ENCODE assay signal across 18 cellular contexts in genomic region chr7:2859952-2860351, GRCh38. TPM values are rescaled to one million over a fixed set of nuclear protein-coding genes. Genes with fewer than 3 reads are reported as not detected.
DNase-seq lines count a peak whose midpoint lies in the region; ATAC-seq, FAIRE-seq and TF ChIP-seq lines count a peak whose summit lies in the region.
"Had no signal": no experiment of that assay in that cellular context is flagged by ENCODE, and none has a peak within 500 bp of the region (broad histone marks: within the 10 kb centered on the region; RNA-seq: fewer than 3 reads in every experiment).

No MANE protein-coding gene starts in this region.

- no peaks in the 10 kb centered on the region for H3K9me3 Mint-ChIP-seq in dendritic cell treated with granulocyte-macrophage colony-stimulating factor and Interleukin-4, amounts not matched to agents 40 ng/mL and 50 ng/mL, for 4 days

- FAIRE-seq in HepG2 (lab: Jason Lieb, UNC) = no peak
- peak; percentile 91 for FAIRE-seq in urothelium cell line (lab: Jason Lieb, UNC)
- FAIRE-seq: D721Med, GM12891 had no signal

- H3K4me3 Mint-ChIP-seq in dendritic cell treated with granulocyte-macrophage colony-stimulating factor and Interleukin-4, amounts not matched to agents 40 ng/mL and 50 ng/mL, for 4 days = no peak overlapping the region
- H3K4me3 Mint-ChIP-seq: CD4-positive, alpha-beta memory T cell had no signal

- no peaks in the 10 kb centered on the region for H4K20me1 ChIP-seq in HepG2 (ENCODE audit: insufficient read depth, low read length)

- TF ChIP-seq EP300 in HepG2 (IDR thresholded peaks at IDR 0.05; ENCODE audit: low read depth in 2 of 2, low read length in 2 of 2) (no peak), HepG2 (CRISPR knock-in tag; IDR thresholded peaks at IDR 0.05; ENCODE audit: borderline replicate concordance) (no peak)

- peaks cover 33% of the 10 kb centered on the region for H3K4me1 Mint-ChIP-seq in dendritic cell treated with granulocyte-macrophage colony-stimulating factor and Interleukin-4, amounts not matched to agents 40 ng/mL and 50 ng/mL, for 4 days (ENCODE audit: low read depth)

- CTCF ChIA-PET in HepG2 (lab: Yijun Ruan, JAX; ENCODE audit: low intra/inter-chr PET ratio, low total read pairs) = no interaction called here

- peak overlapping the region in 1 of 3 experiments; percentile 11; a peak in 1 of 6 replicates for H3K4me3 ChIP-seq in HepG2 (replicated peaks in 1 of 3; ENCODE audit: insufficient read depth in 1 of 3, low read depth in 2 of 3, low read length in 3 of 3)
- no peak overlapping the region for H3K4me3 ChIP-seq in right lobe of liver
- H3K4me3 ChIP-seq in prostate gland = no peak overlapping the region
- H3K4me3 ChIP-seq: SK-N-MC had no signal

- H3K36me3 ChIP-seq in HepG2 (replicated peaks in 1 of 2; ENCODE audit: control insufficient read depth in 1 of 2, insufficient read depth in 2 of 2, low read length in 2 of 2) (no peaks in the 10 kb centered on the region), right lobe of liver (no peaks in the 10 kb centered on the region), prostate gland (no peaks in the 10 kb centered on the region)

- H3K4me1 ChIP-seq in HepG2 (ENCODE audit: insufficient read depth, low read length) = peaks cover 75% of the 10 kb centered on the region
- H3K4me1 ChIP-seq in right lobe of liver = no peaks in the 10 kb centered on the region
- no peaks in the 10 kb centered on the region for H3K4me1 ChIP-seq in prostate gland (replicated peaks)

- TF ChIP-seq POLR2A in HepG2 (IDR thresholded peaks at IDR 0.05; ENCODE audit: insufficient read depth in 1 of 2, low read depth in 2 of 2, low read length in 2 of 2) (no peak), right lobe of liver (IDR thresholded peaks at IDR 0.05) (no peak), prostate gland (IDR thresholded peaks at IDR 0.05) (no peak)

- DNase-seq in HepG2 (ENCODE audit: low spot score) (no peak), right lobe of liver (no peak), prostate gland (ENCODE audit: low spot score) (no peak), urothelium cell line (ENCODE audit: low spot score) (no peak), GM13977 (ENCODE audit: low spot score) (no peak), NCI-H1694 treated with DMSO at 0.1 percent for 48 hours (lab: John Stamatoyannopoulos, UW) (no peak)
- DNase-seq: CD4-positive, alpha-beta memory T cell; HCEC 1CT; NCI-H187; NCI-H2107; NCI-H510A; OCI-M1; SHP77 had no signal

- no TSS peak for BruUV-seq in HepG2 (replicated peaks; lab: Mats Ljungman, UMichigan)

- intact Hi-C loops in HepG2 (cut with micrococcal nuclease; ENCODE audit: unreplicated experiment) = loop anchor here (5.0 to 10.0 kb wide), 2 partner anchors 58 to 1035 kb away; no protein-coding TSS in a partner anchor
- intact Hi-C loops in right lobe of liver (cut with DNase I) = no loop called here
- intact Hi-C loops in dendritic cell treated with granulocyte-macrophage colony-stimulating factor and Interleukin-4, amounts not matched to agents 40 ng/mL and 50 ng/mL, for 4 days (cut with micrococcal nuclease) = loop anchor here (10.0 kb wide), 1 partner anchor 445 kb away; the partner anchor contains the start of gene SDK1
- intact Hi-C loops in prostate gland (cut with DNase I) = loop anchor here (10.0 kb wide), 2 partner anchors 285 to 295 kb away; no protein-coding TSS in a partner anchor

- H3K27ac ChIP-seq in HepG2 (ENCODE audit: extremely low read length, insufficient read depth, low read length) (peak overlapping the region; percentile 46), right lobe of liver (no peak overlapping the region), prostate gland (peak overlapping the region; percentile 23 to 29)
- H3K27ac ChIP-seq: SK-N-MC had no signal

- TF ChIP-seq RAD21 in HepG2 (CRISPR knock-in tag; IDR thresholded peaks at IDR 0.05) = no peak

- H3K9me3 ChIP-seq in HepG2 (ENCODE audit: low read length) (no peaks in the 10 kb centered on the region), right lobe of liver (no peaks in the 10 kb centered on the region), prostate gland (no peaks in the 10 kb centered on the region)

- H3K36me3 Mint-ChIP-seq in dendritic cell treated with granulocyte-macrophage colony-stimulating factor and Interleukin-4, amounts not matched to agents 40 ng/mL and 50 ng/mL, for 4 days (ENCODE audit: low read depth) = no peaks in the 10 kb centered on the region

- in situ Hi-C loops in HepG2 (cut with HindIII; ENCODE audit: extremely low pct_ligation_motif_present, low pct_unique_long_range_greater_than_20kb) = no loop called here
- in situ Hi-C loops in GM13977 (cut with MboI; ENCODE audit: low pct_unique_long_range_greater_than_20kb, low sequenced_read_pairs, unreplicated experiment) = no loop called here

- ATAC-seq in HepG2 (no peak), right lobe of liver (no peak), GM19328 (IDR thresholded peaks at IDR 0.05; ENCODE audit: unreplicated experiment) (no peak)

- H3K27ac Mint-ChIP-seq in dendritic cell treated with granulocyte-macrophage colony-stimulating factor and Interleukin-4, amounts not matched to agents 40 ng/mL and 50 ng/mL, for 4 days = peak overlapping the region; percentile 30

- peak overlapping the region; percentile 71; the same call in 1 of the 2 replicates for H3K4me2 ChIP-seq in HepG2 (ENCODE audit: low read depth, low read length)

- no peak overlapping the region for H2AFZ ChIP-seq in HepG2 (ENCODE audit: low read length)

- H3K9ac ChIP-seq in HepG2 (ENCODE audit: insufficient read depth, low read depth, low read length) = peak overlapping the region; percentile 55; the same call in 1 of the 2 replicates

- WGBS in HepG2 (ENCODE audit: low lambda C conversion rate) = 80% methylated on average over 6 of the region's 6 CpGs
- 77% methylated on average over 5 of the region's 6 CpGs for WGBS in right lobe of liver (ENCODE audit: insufficient coverage, low coverage, low lambda C conversion rate, missing lambda C conversion rate)
- WGBS in prostate gland = 72% methylated on average over 6 of the region's 6 CpGs

- POLR2A ChIA-PET in HepG2 (lab: Yijun Ruan, JAX) = interaction anchor here (1.3 to 1.7 kb wide), 2 partner anchors 56 to 102 kb away, joined by 5 to 8 read pairs; no protein-coding TSS in a partner anchor

- H3K27me3 ChIP-seq in HepG2 (ENCODE audit: control insufficient read depth in 1 of 2, insufficient read depth in 2 of 2, low read length in 2 of 2) (no peaks in the 10 kb centered on the region), right lobe of liver (no peaks in the 10 kb centered on the region), prostate gland (replicated peaks; ENCODE audit: insufficient read depth) (no peaks in the 10 kb centered on the region)

- peaks cover 27% of the 10 kb centered on the region for H3K27me3 Mint-ChIP-seq in dendritic cell treated with granulocyte-macrophage colony-stimulating factor and Interleukin-4, amounts not matched to agents 40 ng/mL and 50 ng/mL, for 4 days
- H3K27me3 Mint-ChIP-seq: CD4-positive, alpha-beta memory T cell had no signal

- TF ChIP-seq CTCF in HepG2 (CRISPR knock-in tag; IDR thresholded peaks at IDR 0.05) (no peak), right lobe of liver (IDR thresholded peaks at IDR 0.05) (no peak), prostate gland (IDR thresholded peaks at IDR 0.05) (no peak), GM13977 (IDR thresholded peaks at IDR 0.05; ENCODE audit: extremely low read depth, insufficient read depth, missing control alignments) (no peak)

- H3K79me2 ChIP-seq in HepG2 (ENCODE audit: insufficient read depth, low read length) = no peaks in the 10 kb centered on the region

TF ChIP-seq in HepG2, 621 proteins besides CTCF, POLR2A, EP300 and RAD21 (continues in another document):
- TF ChIP-seq ZNF350 (CRISPR knock-in tag; IDR thresholded peaks at IDR 0.05; ENCODE audit: borderline replicate concordance, low read depth) = 0 out of 2 replicates have a peak, but pooled peaks have one; percentile 4
- no peak for TF ChIP-seq ATF7 (IDR thresholded peaks at IDR 0.05)
- no peak for TF ChIP-seq ATF7 (CRISPR knock-in tag; IDR thresholded peaks at IDR 0.05)
- TF ChIP-seq RCOR2 (CRISPR knock-in tag; IDR thresholded peaks at IDR 0.05) = 0 out of 2 replicates have a peak, but pooled peaks have one; percentile 32
- TF ChIP-seq DDIT3 (CRISPR knock-in tag; IDR thresholded peaks at IDR 0.05) = no peak
- peak; percentile 74 for TF ChIP-seq ZMYM2 (CRISPR knock-in tag; IDR thresholded peaks at IDR 0.05)
- peak; percentile 85 for TF ChIP-seq KDM1A (CRISPR knock-in tag; IDR thresholded peaks at IDR 0.05)

RNA-seq across cellular contexts. Expression of gene GNA12, which starts 15.8 kb away (rescaled TPM):
- total RNA-seq in HepG2 (2016; rRNA removed; fragmentation: Illumina TruSeq; extraction: Trizol) = 16.2 and 23.3 TPM in 2 replicates
- total RNA-seq in HepG2 (2016; cell fraction: cytosol; rRNA removed; fragmentation: Illumina TruSeq; extraction: Trizol; ENCODE audit: low read depth) = 7.2 and 7.5 TPM in 2 replicates
- total RNA-seq in HepG2 (2016; cell fraction: insoluble cytoplasmic fraction; rRNA removed; fragmentation: Illumina TruSeq; extraction: Trizol) = 16.1 and 17.2 TPM in 2 replicates
- 26.9 and 27.9 TPM in 2 replicates for total RNA-seq in HepG2 (2016; cell fraction: membrane; rRNA removed; fragmentation: Illumina TruSeq; extraction: Trizol)
- 14.4 and 16.2 TPM in 2 replicates for total RNA-seq in HepG2 (2016; cell fraction: nucleus; rRNA removed; fragmentation: Illumina TruSeq; extraction: Trizol)
- polyA plus RNA-seq in HepG2 (2011; rRNA removed) = 50.9 and 68.0 TPM in 2 replicates
- 45.6 and 47.6 TPM in 2 replicates for polyA plus RNA-seq in HepG2 (2011; cell fraction: cytosol; rRNA removed)
- 34.2 and 39.3 TPM in 2 replicates for polyA plus RNA-seq in HepG2 (2011; cell fraction: nucleus; rRNA removed)
- polyA plus RNA-seq in HepG2 (2012) = 39.2 and 40.4 TPM in 2 replicates
- polyA plus RNA-seq in HepG2 (2016; cell fraction: cytosol; fragmentation: Illumina TruSeq; extraction: Trizol; ENCODE audit: low read depth) = 11.0 and 12.4 TPM in 2 replicates
- 33.6 and 42.6 TPM in 2 replicates for polyA plus RNA-seq in HepG2 (2016; cell fraction: insoluble cytoplasmic fraction; fragmentation: Illumina TruSeq; extraction: Trizol; ENCODE audit: low read depth)
- polyA plus RNA-seq in HepG2 (2016; cell fraction: membrane; fragmentation: Illumina TruSeq; extraction: Trizol; ENCODE audit: low read depth) = 39.2 and 40.8 TPM in 2 replicates
- 26.9 and 29.3 TPM in 2 replicates for polyA plus RNA-seq in HepG2 (2016; cell fraction: nucleus; fragmentation: Illumina TruSeq; extraction: Trizol; ENCODE audit: insufficient read depth, low read depth)
- 54.6 and 166 TPM in 2 replicates for polyA minus RNA-seq in HepG2 (2011; rRNA and poly(A)+ RNA removed; ENCODE audit: low replicate concordance)
- polyA minus RNA-seq in HepG2 (2011; cell fraction: cytosol; rRNA and poly(A)+ RNA removed) = 37.4 and 48.5 TPM in 2 replicates
- 30.9 and 39.8 TPM in 2 replicates for polyA minus RNA-seq in HepG2 (2011; cell fraction: nucleus; rRNA and poly(A)+ RNA removed)
- 10 to 100 TPM; 10.3 to 32.1 (median 14.1) TPM for total RNA-seq in right lobe of liver
- total RNA-seq in prostate gland = 100 to 1,000 TPM in 1 of 2 donors, 10 to 100 TPM in 1; 22.6 to 102 TPM

Comparison
In these comparisons a context has a peak if more than half of its experiments do, and no peak if none do; other contexts are left out.
1. H3K27ac ChIP-seq: peak in HepG2 (single experiment) and prostate gland (2 of 2); none in right lobe of liver (0 of 3).
2. intact Hi-C loops: an anchor here in HepG2 (5.0 to 10.0 kb wide), dendritic cell treated with granulocyte-macrophage colony-stimulating factor and Interleukin-4, amounts not matched to agents 40 ng/mL and 50 ng/mL, for 4 days (10.0 kb wide) and prostate gland (10.0 kb wide); none called in right lobe of liver.